In the genomic region with DNA sequence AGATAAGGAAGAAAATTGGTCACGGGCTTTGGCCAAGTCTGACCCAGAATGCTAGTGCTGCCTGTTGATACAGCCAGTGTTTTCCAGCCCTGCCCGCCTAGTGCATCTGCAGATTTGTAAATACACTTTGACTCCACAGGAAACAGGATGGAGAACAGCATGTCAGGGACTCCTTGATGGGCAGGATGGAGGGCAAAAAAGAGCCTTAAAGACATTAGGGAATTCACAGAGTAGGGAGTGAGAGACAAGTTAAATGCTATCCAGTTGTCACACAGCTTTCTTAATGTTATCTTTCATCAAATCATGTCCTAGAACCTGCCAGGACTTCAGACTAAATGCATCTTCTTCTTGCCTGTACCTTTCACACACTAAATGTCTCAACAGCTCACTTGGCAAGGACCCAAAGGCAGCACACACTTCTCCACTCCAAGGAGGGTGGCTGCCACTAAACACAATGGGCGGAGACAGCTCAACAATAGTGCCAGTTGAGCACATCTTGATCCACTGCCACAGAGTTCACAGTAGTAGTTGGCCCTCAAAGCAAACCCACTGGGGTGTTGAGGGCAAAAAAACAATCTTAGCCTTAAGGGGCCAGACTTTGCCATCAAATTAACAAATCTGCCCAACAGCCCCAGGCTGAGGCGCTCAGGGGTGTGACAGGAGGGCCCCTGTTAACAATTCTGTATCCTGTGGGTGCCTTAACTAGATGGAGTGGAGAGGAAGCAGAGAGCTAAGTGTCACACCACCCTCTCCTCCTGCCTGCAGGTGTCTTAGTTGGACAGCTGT, we compare ENCODE assay signal across 8 cellular contexts. TPM values are rescaled to one million over a fixed set of nuclear protein-coding genes. Genes with fewer than 3 reads are reported as not detected.
DNase-seq lines count a peak whose midpoint lies in the region; ATAC-seq lines count a peak whose summit lies in the region.

No MANE protein-coding gene starts in this region.

- no peaks in the 10 kb centered on the region for H3K36me3 Mint-ChIP-seq in activated naive CD4-positive, alpha-beta T cell treated with anti-CD3 and anti-CD28 coated beads for 36 hours (ENCODE audit: low read depth)

- H3K4me1 Mint-ChIP-seq in activated naive CD4-positive, alpha-beta T cell treated with anti-CD3 and anti-CD28 coated beads for 36 hours (ENCODE audit: low read depth) = peaks cover 64% of the 10 kb centered on the region

- H3K4me3 Mint-ChIP-seq in activated naive CD4-positive, alpha-beta T cell treated with anti-CD3 and anti-CD28 coated beads for 36 hours = no peak overlapping the region

- CTCF ChIA-PET in activated naive CD4-positive, alpha-beta T cell treated with anti-CD3 and anti-CD28 coated beads for 36 hours (lab: Charles Lee) = interaction anchor here (1.2 to 1.4 kb wide), 2 partner anchors 23 to 341 kb away, joined by 3 read pairs; no protein-coding TSS in a partner anchor

- no peaks in the 10 kb centered on the region for H3K27me3 Mint-ChIP-seq in activated naive CD4-positive, alpha-beta T cell treated with anti-CD3 and anti-CD28 coated beads for 36 hours (ENCODE audit: low read depth)

- intact Hi-C loops in activated naive CD4-positive, alpha-beta T cell treated with anti-CD3 and anti-CD28 coated beads for 36 hours (cut with micrococcal nuclease) = loop anchor here (5.0 kb wide), 1 partner anchor 164 kb away; no protein-coding TSS in a partner anchor

- peak; percentile 44 for DNase-seq in activated naive CD4-positive, alpha-beta T cell treated with anti-CD3 and anti-CD28 coated beads for 36 hours
- no peak for DNase-seq in activated naive CD4-positive, alpha-beta T cell (lab: John Stamatoyannopoulos, UW)
- peak; percentile 89 for DNase-seq in NCI-H748 treated with DMSO at 0.1 percent for 48 hours (lab: John Stamatoyannopoulos, UW)
- peak; percentile 50 for DNase-seq in dermis blood vessel endothelial cell
- no peak for DNase-seq in stimulated activated CD4-positive, alpha-beta T cell treated with anti-CD3 and anti-CD28 coated beads, Interleukin-12 subunit alpha, Interleukin-12 subunit beta, amount 100 ng/mL, for 4 hours
- no peak for DNase-seq in occipital lobe (lab: John Stamatoyannopoulos, UW)

- no peak for ATAC-seq in HG02973 (IDR thresholded peaks at IDR 0.05; ENCODE audit: unreplicated experiment)

- no peaks in the 10 kb centered on the region for H3K9me3 ChIP-seq in thymus (ENCODE audit: control insufficient read depth)

- peak overlapping the region; percentile 55 for H3K27ac Mint-ChIP-seq in activated naive CD4-positive, alpha-beta T cell treated with anti-CD3 and anti-CD28 coated beads for 36 hours

- H3K27me3 ChIP-seq in thymus (ENCODE audit: control insufficient read depth, insufficient read depth) = no peaks in the 10 kb centered on the region

- 27% methylated on average over 4 of the region's 4 CpGs for WGBS in thymus

- H3K36me3 ChIP-seq in thymus (ENCODE audit: control insufficient read depth, insufficient read depth) = no peaks in the 10 kb centered on the region

- H3K27ac ChIP-seq in thymus (ENCODE audit: low read depth) = peak overlapping the region; percentile 77

- peaks cover 48% of the 10 kb centered on the region for H3K4me1 ChIP-seq in thymus (ENCODE audit: control insufficient read depth, insufficient read depth, low read length)

- H3K9me3 Mint-ChIP-seq in activated naive CD4-positive, alpha-beta T cell treated with anti-CD3 and anti-CD28 coated beads for 36 hours = peaks cover 3% of the 10 kb centered on the region

- no peak overlapping the region for H3K4me3 ChIP-seq in thymus (ENCODE audit: low read length)

RNA-seq across cellular contexts. Expression of gene HIVEP3, which starts 2.7 kb away (rescaled TPM):
- total RNA-seq in activated naive CD4-positive, alpha-beta T cell treated with anti-CD3 and anti-CD28 coated beads for 36 hours = 10 to 100 TPM; 13.2 to 13.4 TPM
- total RNA-seq in dermis blood vessel endothelial cell (0.85 and 0.93 TPM in 2 replicates), occipital lobe (21.5 TPM)
- polyA plus RNA-seq in thymus = 12.1 TPM

Comparison
In these comparisons a context has a peak if more than half of its experiments do, and no peak if none do; other contexts are left out.
1. DNase-seq: peak in activated naive CD4-positive, alpha-beta T cell treated with anti-CD3 and anti-CD28 coated beads for 36 hours (single experiment), NCI-H748 treated with DMSO at 0.1 percent for 48 hours (single experiment) and dermis blood vessel endothelial cell (single experiment); none in activated naive CD4-positive, alpha-beta T cell (0 of 4), stimulated activated CD4-positive, alpha-beta T cell treated with anti-CD3 and anti-CD28 coated beads, Interleukin-12 subunit alpha, Interleukin-12 subunit beta, amount 100 ng/mL, for 4 hours (single experiment) and occipital lobe (single experiment).